22 cellular contexts compared by ENCODE assay signal in genomic region chr1:11799099-11799498, GRCh38. TPM values are rescaled to one million over a fixed set of nuclear protein-coding genes. Genes with fewer than 3 reads are reported as not detected.
"Had no signal": no experiment of that assay in that cellular context is flagged by ENCODE, and none has a peak within 500 bp of the region (broad histone marks: within the 10 kb centered on the region; RNA-seq: fewer than 3 reads in every experiment).

No MANE protein-coding gene starts in this region.

- DNase-seq: activated B cell treated with CpG ODN at 0.5 μM for 24 hours; activated CD4-positive, alpha-beta memory T cell treated with anti-CD3 and anti-CD28 coated beads for 36 hours; activated CD4-positive, alpha-beta T cell treated with anti-CD3 and anti-CD28 coated beads for 4 hours; activated naive CD4-positive, alpha-beta T cell treated with anti-CD3 and anti-CD28 coated beads for 36 hours; activated T-cell treated with anti-CD3 and anti-CD28 coated beads for 4 hours; anterior cingulate cortex; brain microvascular endothelial cell; colonic mucosa; foreskin melanocyte; kidney; mesendoderm; naive thymus-derived CD4-positive, alpha-beta T cell; stimulated activated CD4-positive, alpha-beta T cell treated with anti-CD3 and anti-CD28 coated beads, Interleukin-2, amount 100 ng/mL, for 48 hours; stomach; T-helper 1 cell; T-helper 9 cell had no signal

- ATAC-seq: naive thymus-derived CD4-positive, alpha-beta T cell had no signal

- H3K4me3 ChIP-seq: colonic mucosa, stomach had no signal

- H3K9me3 ChIP-seq: colonic mucosa, stomach had no signal

- H3K27me3 ChIP-seq: brain microvascular endothelial cell, colonic mucosa, stomach had no signal

- H3K27ac ChIP-seq: brain microvascular endothelial cell, colonic mucosa had no signal

RNA-seq across cellular contexts. Expression of gene C1orf167, which starts 37.1 kb away (rescaled TPM):
- total RNA-seq: activated B cell treated with CpG ODN at 0.5 μM for 24 hours; activated CD4-positive, alpha-beta memory T cell treated with anti-CD3 and anti-CD28 coated beads for 36 hours; activated naive CD4-positive, alpha-beta T cell treated with anti-CD3 and anti-CD28 coated beads for 36 hours; colonic mucosa; liver; osteocyte; pulmonary artery endothelial cell; temporal lobe had no signal

RNA-seq across cellular contexts. Expression of gene NPPA, which starts 48.5 kb away (rescaled TPM):
- total RNA-seq: activated B cell treated with CpG ODN at 0.5 μM for 24 hours; activated CD4-positive, alpha-beta memory T cell treated with anti-CD3 and anti-CD28 coated beads for 36 hours; activated naive CD4-positive, alpha-beta T cell treated with anti-CD3 and anti-CD28 coated beads for 36 hours; liver; mucosa of gallbladder; naive thymus-derived CD4-positive, alpha-beta T cell; osteocyte; pulmonary artery endothelial cell; urinary bladder had no signal
- polyA plus RNA-seq: naive thymus-derived CD4-positive, alpha-beta T cell had no signal

RNA-seq across cellular contexts. Expression of gene NPPB, which starts 59.6 kb away (rescaled TPM):
- total RNA-seq: activated B cell treated with CpG ODN at 0.5 μM for 24 hours; activated CD4-positive, alpha-beta memory T cell treated with anti-CD3 and anti-CD28 coated beads for 36 hours; activated naive CD4-positive, alpha-beta T cell treated with anti-CD3 and anti-CD28 coated beads for 36 hours; colonic mucosa; kidney; liver; mucosa of gallbladder; naive thymus-derived CD4-positive, alpha-beta T cell; osteocyte; pulmonary artery endothelial cell; temporal lobe; urinary bladder had no signal
- polyA plus RNA-seq: liver; naive thymus-derived CD4-positive, alpha-beta T cell; urinary bladder had no signal
